Comparison of ENCODE assay signal across 1 cellular context in the genomic region with DNA sequence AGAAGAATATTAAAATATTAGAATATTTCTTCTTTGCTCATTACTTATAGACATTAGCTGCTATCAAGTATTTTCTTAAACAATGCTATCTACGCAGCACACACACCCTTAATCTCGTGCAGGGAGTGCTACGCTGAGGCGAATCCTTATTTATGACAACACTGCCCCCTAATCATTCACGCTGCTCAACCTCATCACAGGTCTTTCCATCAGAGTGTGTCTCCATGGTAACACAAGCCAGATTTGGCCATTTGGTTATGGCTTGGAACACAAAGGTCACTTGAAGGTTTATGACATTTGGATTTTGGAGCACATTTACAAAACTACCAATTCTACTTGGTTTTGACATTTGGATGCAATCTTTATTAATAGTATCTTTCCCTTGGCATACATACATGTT.
TF ChIP-seq lines count a peak whose summit lies in the region.

No MANE protein-coding gene starts in this region.

TF ChIP-seq in H1, 55 proteins besides CTCF, POLR2A, EP300 and RAD21:
- TF ChIP-seq SP2 (IDR thresholded peaks at IDR 0.05; ENCODE audit: low read length) (no peak), RXRA (IDR thresholded peaks at IDR 0.05; ENCODE audit: insufficient read depth, low read depth, low read length) (no peak), KDM5A (IDR thresholded peaks at IDR 0.05; ENCODE audit: low read length) (no peak), HDAC2 (IDR thresholded peaks at IDR 0.05; ENCODE audit: borderline replicate concordance in 1 of 2, low read depth in 2 of 2, low read length in 2 of 2) (no peak), CBX8 (IDR thresholded peaks at IDR 0.05; ENCODE audit: borderline replicate concordance, low read depth, low read length) (no peak), SP4 (IDR thresholded peaks at IDR 0.05; ENCODE audit: low read length) (no peak), CHD2 (IDR thresholded peaks at IDR 0.05; ENCODE audit: low read length) (no peak), SIN3A (conservative IDR thresholded peaks at IDR 0.05 in 1 of 2, IDR thresholded peaks at IDR 0.05 in 1 of 2; ENCODE audit: low read depth in 1 of 2, low read length in 2 of 2) (no peak), ASH2L (IDR thresholded peaks at IDR 0.05; ENCODE audit: low read length) (no peak)
- TF ChIP-seq, protein P1, sequence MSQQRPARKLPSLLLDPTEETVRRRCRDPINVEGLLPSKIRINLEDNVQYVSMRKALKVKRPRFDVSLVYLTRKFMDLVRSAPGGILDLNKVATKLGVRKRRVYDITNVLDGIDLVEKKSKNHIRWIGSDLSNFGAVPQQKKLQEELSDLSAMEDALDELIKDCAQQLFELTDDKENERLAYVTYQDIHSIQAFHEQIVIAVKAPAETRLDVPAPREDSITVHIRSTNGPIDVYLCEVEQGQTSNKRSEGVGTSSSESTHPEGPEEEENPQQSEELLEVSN (IDR thresholded peaks at IDR 0.05) = no peak
